In the genomic region with DNA sequence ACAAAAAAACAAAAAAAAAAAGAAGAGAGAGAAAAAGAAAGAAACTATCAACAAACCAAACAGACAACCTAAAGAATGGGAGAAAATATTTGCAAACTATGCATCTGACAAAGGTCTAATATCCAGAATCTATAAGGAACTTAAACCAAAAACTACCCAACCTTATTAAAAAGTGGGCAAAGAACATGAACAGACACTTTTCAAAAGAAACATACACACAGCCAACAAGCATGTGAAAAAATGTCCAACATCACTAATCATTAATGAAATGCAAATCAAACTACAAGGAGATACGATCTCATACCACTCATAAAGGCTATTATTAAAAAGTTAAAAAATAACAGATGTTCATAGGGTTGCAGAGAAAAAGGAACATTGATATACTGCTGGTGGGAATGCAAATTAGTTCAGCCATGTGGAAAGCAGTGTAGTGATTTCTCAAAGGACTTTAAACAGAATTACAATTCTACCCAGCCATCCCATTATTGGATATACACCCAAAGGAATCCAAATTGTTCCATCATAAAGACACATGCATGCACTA, we compare ENCODE assay signal across 18 cellular contexts.
"Had no signal": no experiment of that assay in that cellular context is flagged by ENCODE, and none has a peak within 500 bp of the region (broad histone marks: within the 10 kb centered on the region; RNA-seq: fewer than 3 reads in every experiment).

No MANE protein-coding gene starts in this region.

- H3K27ac Mint-ChIP-seq: activated CD4-positive, alpha-beta memory T cell treated with anti-CD3 and anti-CD28 coated beads, Interleukin-2, amount 10 ng/mL, durations not matched to agents 7 days and 5 days; activated CD8-positive, alpha-beta memory T cell treated with anti-CD3 and anti-CD28 coated beads, Interleukin-2, amount 10 ng/mL, durations not matched to agents 7 days and 5 days; activated naive CD8-positive, alpha-beta T cell; immature natural killer cell; naive thymus-derived CD4-positive, alpha-beta T cell; WTC11 had no signal

- H3K4me1 ChIP-seq: esophagus squamous epithelium, heart right ventricle, sigmoid colon, spleen had no signal

- H3K27me3 Mint-ChIP-seq: activated CD4-positive, alpha-beta memory T cell treated with anti-CD3 and anti-CD28 coated beads, Interleukin-2, amount 10 ng/mL, durations not matched to agents 7 days and 5 days; activated naive CD8-positive, alpha-beta T cell had no signal

- H3K27me3 ChIP-seq: esophagus squamous epithelium, heart right ventricle, ovary, sigmoid colon, spleen had no signal

- H3K4me3 Mint-ChIP-seq: activated CD4-positive, alpha-beta memory T cell treated with anti-CD3 and anti-CD28 coated beads, Interleukin-2, amount 10 ng/mL, durations not matched to agents 7 days and 5 days; activated CD8-positive, alpha-beta memory T cell treated with anti-CD3 and anti-CD28 coated beads, Interleukin-2, amount 10 ng/mL, durations not matched to agents 7 days and 5 days; activated naive CD8-positive, alpha-beta T cell; immature natural killer cell; naive thymus-derived CD4-positive, alpha-beta T cell; WTC11 had no signal

- H3K36me3 Mint-ChIP-seq: immature natural killer cell had no signal

- H3K4me3 ChIP-seq: esophagus squamous epithelium, heart right ventricle, mucosa of descending colon, ovary, sigmoid colon, spleen had no signal

- H3K9me3 ChIP-seq: esophagus squamous epithelium, mucosa of descending colon had no signal

- H3K4me1 Mint-ChIP-seq: immature natural killer cell had no signal

- ATAC-seq: activated CD8-positive, alpha-beta memory T cell treated with anti-CD3 and anti-CD28 coated beads, Interleukin-2, amount 10 ng/mL, durations not matched to agents 7 days and 5 days; heart right ventricle; mucosa of descending colon; naive thymus-derived CD4-positive, alpha-beta T cell; WTC11 had no signal

- DNase-seq: activated CD4-positive, alpha-beta memory T cell treated with anti-CD3 and anti-CD28 coated beads, Interleukin-2, amount 10 ng/mL, durations not matched to agents 7 days and 5 days; activated CD4-positive, alpha-beta T cell treated with anti-CD3 and anti-CD28 coated beads for 4 hours; activated CD8-positive, alpha-beta memory T cell treated with anti-CD3 and anti-CD28 coated beads, Interleukin-2, amount 10 ng/mL, durations not matched to agents 7 days and 5 days; dermis blood vessel endothelial cell; effector memory CD4-positive, alpha-beta T cell; esophagus squamous epithelium; heart right ventricle; immature natural killer cell; kidney glomerular epithelial cell; mesenchymal stem cell; mucosa of descending colon; naive thymus-derived CD4-positive, alpha-beta T cell; ovary; sigmoid colon; spleen; stimulated activated naive CD4-positive, alpha-beta T cell had no signal

- H3K27ac ChIP-seq: esophagus squamous epithelium, heart right ventricle, ovary, sigmoid colon, spleen had no signal

- H3K36me3 ChIP-seq: esophagus squamous epithelium, heart right ventricle, ovary, sigmoid colon had no signal
